1 cellular context compared by ENCODE assay signal in the genomic region with DNA sequence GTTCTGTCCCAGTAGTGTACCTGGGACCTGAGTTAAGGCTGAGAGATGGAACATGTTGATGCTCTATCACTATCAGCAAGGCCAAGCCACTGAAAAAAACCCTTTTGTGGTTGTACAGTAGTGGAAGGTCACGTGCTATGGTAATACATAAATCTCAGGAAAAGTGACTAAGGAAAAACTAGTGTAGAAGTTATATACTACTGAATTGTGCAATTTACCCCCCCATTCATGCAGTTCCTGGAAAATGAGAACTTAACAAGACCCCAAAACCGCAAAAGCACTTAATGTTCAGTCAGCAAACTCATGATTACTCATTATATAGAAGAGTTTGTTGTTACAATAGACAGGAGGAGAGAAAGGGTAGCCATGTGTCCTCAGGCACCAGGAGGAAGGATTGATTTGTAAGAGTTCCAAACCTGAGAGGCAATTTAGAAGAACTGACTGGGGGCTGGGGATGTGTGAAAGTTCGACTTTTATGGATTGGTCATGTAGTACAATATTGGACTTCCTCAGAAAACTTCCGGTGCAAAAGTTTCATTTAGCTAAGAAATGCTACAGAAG.
A peak's percentile ranks its signal among the peaks of the same experiment; 100 is the strongest.
TF ChIP-seq lines count a peak whose summit lies in the region.

No MANE protein-coding gene starts in this region.

TF ChIP-seq in K562, 482 proteins besides CTCF, POLR2A, EP300 and RAD21 (continued from another document and continues in another):
- TF ChIP-seq, protein P1, sequence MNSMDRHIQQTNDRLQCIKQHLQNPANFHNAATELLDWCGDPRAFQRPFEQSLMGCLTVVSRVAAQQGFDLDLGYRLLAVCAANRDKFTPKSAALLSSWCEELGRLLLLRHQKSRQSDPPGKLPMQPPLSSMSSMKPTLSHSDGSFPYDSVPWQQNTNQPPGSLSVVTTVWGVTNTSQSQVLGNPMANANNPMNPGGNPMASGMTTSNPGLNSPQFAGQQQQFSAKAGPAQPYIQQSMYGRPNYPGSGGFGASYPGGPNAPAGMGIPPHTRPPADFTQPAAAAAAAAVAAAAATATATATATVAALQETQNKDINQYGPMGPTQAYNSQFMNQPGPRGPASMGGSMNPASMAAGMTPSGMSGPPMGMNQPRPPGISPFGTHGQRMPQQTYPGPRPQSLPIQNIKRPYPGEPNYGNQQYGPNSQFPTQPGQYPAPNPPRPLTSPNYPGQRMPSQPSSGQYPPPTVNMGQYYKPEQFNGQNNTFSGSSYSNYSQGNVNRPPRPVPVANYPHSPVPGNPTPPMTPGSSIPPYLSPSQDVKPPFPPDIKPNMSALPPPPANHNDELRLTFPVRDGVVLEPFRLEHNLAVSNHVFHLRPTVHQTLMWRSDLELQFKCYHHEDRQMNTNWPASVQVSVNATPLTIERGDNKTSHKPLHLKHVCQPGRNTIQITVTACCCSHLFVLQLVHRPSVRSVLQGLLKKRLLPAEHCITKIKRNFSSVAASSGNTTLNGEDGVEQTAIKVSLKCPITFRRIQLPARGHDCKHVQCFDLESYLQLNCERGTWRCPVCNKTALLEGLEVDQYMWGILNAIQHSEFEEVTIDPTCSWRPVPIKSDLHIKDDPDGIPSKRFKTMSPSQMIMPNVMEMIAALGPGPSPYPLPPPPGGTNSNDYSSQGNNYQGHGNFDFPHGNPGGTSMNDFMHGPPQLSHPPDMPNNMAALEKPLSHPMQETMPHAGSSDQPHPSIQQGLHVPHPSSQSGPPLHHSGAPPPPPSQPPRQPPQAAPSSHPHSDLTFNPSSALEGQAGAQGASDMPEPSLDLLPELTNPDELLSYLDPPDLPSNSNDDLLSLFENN (IDR thresholded peaks at IDR 0.05; ENCODE audit: low read depth in 2 of 2, low read length in 2 of 2): no peak
- TF ChIP-seq ZNF197 (CRISPR knock-in tag; IDR thresholded peaks at IDR 0.05; ENCODE audit: low read depth) (no peak), C11orf30 (IDR thresholded peaks at IDR 0.05; ENCODE audit: low read depth) (no peak), ZNF274 (IDR thresholded peaks at IDR 0.05; ENCODE audit: borderline replicate concordance, low read depth, low read length) (no peak), FIP1L1 (IDR thresholded peaks at IDR 0.05; ENCODE audit: low read depth, low read length, poor library complexity, severe bottlenecking) (no peak), HDAC2 (IDR thresholded peaks at IDR 0.05) (no peak), TEAD4 (IDR thresholded peaks at IDR 0.05; ENCODE audit: low read length) (no peak; the same call in 1 of the 2 replicates), TEAD4 (CRISPR knock-in tag; IDR thresholded peaks at IDR 0.05; ENCODE audit: borderline replicate concordance) (no peak), ZNF586 (CRISPR knock-in tag; conservative IDR thresholded peaks at IDR 0.05) (no peak), SREBF2 (CRISPR knock-in tag; IDR thresholded peaks at IDR 0.05) (no peak), U2AF1 (optimal IDR thresholded peaks at IDR 0.05; ENCODE audit: low read depth, low read length) (no peak), ILF3 (IDR thresholded peaks at IDR 0.05; ENCODE audit: borderline replicate concordance) (no peak), KHSRP (IDR thresholded peaks at IDR 0.05) (no peak), GATA2 (CRISPR knock-in tag; IDR thresholded peaks at IDR 0.05) (no peak), CEBPB (tag; IDR thresholded peaks at IDR 0.05) (peak; percentile 22; the same call in 1 of the 2 replicates), E2F3 (CRISPR knock-in tag; IDR thresholded peaks at IDR 0.05) (no peak), ZNF76 (CRISPR knock-in tag; IDR thresholded peaks at IDR 0.05; ENCODE audit: borderline replicate concordance) (no peak), SRSF9 (IDR thresholded peaks at IDR 0.05; ENCODE audit: borderline replicate concordance, low read depth, low read length) (no peak), ZNF133 (CRISPR knock-in tag; IDR thresholded peaks at IDR 0.05) (no peak), NFE2 (IDR thresholded peaks at IDR 0.05; ENCODE audit: low read depth) (peak; percentile 19; the same call in 1 of the 2 replicates), ZNF239 (CRISPR knock-in tag; IDR thresholded peaks at IDR 0.05) (no peak), TSC22D4 (tag; IDR thresholded peaks at IDR 0.05) (no peak), SETDB1 (IDR thresholded peaks at IDR 0.05; ENCODE audit: low read length) (no peak), NR2C1 (IDR thresholded peaks at IDR 0.05) (no peak), NR2C1 (tag; IDR thresholded peaks at IDR 0.05) (no peak)
- TF ChIP-seq, protein P2, sequence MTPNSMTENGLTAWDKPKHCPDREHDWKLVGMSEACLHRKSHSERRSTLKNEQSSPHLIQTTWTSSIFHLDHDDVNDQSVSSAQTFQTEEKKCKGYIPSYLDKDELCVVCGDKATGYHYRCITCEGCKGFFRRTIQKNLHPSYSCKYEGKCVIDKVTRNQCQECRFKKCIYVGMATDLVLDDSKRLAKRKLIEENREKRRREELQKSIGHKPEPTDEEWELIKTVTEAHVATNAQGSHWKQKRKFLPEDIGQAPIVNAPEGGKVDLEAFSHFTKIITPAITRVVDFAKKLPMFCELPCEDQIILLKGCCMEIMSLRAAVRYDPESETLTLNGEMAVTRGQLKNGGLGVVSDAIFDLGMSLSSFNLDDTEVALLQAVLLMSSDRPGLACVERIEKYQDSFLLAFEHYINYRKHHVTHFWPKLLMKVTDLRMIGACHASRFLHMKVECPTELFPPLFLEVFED (CRISPR knock-in tag; conservative IDR thresholded peaks at IDR 0.05): no peak
- TF ChIP-seq, protein P3, sequence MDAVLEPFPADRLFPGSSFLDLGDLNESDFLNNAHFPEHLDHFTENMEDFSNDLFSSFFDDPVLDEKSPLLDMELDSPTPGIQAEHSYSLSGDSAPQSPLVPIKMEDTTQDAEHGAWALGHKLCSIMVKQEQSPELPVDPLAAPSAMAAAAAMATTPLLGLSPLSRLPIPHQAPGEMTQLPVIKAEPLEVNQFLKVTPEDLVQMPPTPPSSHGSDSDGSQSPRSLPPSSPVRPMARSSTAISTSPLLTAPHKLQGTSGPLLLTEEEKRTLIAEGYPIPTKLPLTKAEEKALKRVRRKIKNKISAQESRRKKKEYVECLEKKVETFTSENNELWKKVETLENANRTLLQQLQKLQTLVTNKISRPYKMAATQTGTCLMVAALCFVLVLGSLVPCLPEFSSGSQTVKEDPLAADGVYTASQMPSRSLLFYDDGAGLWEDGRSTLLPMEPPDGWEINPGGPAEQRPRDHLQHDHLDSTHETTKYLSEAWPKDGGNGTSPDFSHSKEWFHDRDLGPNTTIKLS (IDR thresholded peaks at IDR 0.05; ENCODE audit: borderline replicate concordance, low read depth): no peak
- TF ChIP-seq, protein P4, sequence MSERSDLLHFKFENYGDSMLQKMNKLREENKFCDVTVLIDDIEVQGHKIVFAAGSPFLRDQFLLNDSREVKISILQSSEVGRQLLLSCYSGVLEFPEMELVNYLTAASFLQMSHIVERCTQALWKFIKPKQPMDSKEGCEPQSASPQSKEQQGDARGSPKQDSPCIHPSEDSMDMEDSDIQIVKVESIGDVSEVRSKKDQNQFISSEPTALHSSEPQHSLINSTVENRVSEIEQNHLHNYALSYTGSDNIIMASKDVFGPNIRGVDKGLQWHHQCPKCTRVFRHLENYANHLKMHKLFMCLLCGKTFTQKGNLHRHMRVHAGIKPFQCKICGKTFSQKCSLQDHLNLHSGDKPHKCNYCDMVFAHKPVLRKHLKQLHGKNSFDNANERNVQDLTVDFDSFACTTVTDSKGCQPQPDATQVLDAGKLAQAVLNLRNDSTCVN (CRISPR knock-in tag; IDR thresholded peaks at IDR 0.05): no peak
- TF ChIP-seq, protein P5, sequence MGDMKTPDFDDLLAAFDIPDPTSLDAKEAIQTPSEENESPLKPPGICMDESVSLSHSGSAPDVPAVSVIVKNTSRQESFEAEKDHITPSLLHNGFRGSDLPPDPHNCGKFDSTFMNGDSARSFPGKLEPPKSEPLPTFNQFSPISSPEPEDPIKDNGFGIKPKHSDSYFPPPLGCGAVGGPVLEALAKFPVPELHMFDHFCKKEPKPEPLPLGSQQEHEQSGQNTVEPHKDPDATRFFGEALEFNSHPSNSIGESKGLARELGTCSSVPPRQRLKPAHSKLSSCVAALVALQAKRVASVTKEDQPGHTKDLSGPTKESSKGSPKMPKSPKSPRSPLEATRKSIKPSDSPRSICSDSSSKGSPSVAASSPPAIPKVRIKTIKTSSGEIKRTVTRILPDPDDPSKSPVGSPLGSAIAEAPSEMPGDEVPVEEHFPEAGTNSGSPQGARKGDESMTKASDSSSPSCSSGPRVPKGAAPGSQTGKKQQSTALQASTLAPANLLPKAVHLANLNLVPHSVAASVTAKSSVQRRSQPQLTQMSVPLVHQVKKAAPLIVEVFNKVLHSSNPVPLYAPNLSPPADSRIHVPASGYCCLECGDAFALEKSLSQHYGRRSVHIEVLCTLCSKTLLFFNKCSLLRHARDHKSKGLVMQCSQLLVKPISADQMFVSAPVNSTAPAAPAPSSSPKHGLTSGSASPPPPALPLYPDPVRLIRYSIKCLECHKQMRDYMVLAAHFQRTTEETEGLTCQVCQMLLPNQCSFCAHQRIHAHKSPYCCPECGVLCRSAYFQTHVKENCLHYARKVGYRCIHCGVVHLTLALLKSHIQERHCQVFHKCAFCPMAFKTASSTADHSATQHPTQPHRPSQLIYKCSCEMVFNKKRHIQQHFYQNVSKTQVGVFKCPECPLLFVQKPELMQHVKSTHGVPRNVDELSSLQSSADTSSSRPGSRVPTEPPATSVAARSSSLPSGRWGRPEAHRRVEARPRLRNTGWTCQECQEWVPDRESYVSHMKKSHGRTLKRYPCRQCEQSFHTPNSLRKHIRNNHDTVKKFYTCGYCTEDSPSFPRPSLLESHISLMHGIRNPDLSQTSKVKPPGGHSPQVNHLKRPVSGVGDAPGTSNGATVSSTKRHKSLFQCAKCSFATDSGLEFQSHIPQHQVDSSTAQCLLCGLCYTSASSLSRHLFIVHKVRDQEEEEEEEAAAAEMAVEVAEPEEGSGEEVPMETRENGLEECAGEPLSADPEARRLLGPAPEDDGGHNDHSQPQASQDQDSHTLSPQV (IDR thresholded peaks at IDR 0.05): no peak
- TF ChIP-seq, protein P6, sequence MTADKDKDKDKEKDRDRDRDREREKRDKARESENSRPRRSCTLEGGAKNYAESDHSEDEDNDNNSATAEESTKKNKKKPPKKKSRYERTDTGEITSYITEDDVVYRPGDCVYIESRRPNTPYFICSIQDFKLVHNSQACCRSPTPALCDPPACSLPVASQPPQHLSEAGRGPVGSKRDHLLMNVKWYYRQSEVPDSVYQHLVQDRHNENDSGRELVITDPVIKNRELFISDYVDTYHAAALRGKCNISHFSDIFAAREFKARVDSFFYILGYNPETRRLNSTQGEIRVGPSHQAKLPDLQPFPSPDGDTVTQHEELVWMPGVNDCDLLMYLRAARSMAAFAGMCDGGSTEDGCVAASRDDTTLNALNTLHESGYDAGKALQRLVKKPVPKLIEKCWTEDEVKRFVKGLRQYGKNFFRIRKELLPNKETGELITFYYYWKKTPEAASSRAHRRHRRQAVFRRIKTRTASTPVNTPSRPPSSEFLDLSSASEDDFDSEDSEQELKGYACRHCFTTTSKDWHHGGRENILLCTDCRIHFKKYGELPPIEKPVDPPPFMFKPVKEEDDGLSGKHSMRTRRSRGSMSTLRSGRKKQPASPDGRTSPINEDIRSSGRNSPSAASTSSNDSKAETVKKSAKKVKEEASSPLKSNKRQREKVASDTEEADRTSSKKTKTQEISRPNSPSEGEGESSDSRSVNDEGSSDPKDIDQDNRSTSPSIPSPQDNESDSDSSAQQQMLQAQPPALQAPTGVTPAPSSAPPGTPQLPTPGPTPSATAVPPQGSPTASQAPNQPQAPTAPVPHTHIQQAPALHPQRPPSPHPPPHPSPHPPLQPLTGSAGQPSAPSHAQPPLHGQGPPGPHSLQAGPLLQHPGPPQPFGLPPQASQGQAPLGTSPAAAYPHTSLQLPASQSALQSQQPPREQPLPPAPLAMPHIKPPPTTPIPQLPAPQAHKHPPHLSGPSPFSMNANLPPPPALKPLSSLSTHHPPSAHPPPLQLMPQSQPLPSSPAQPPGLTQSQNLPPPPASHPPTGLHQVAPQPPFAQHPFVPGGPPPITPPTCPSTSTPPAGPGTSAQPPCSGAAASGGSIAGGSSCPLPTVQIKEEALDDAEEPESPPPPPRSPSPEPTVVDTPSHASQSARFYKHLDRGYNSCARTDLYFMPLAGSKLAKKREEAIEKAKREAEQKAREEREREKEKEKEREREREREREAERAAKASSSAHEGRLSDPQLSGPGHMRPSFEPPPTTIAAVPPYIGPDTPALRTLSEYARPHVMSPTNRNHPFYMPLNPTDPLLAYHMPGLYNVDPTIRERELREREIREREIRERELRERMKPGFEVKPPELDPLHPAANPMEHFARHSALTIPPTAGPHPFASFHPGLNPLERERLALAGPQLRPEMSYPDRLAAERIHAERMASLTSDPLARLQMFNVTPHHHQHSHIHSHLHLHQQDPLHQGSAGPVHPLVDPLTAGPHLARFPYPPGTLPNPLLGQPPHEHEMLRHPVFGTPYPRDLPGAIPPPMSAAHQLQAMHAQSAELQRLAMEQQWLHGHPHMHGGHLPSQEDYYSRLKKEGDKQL (CRISPR knock-in tag; IDR thresholded peaks at IDR 0.05; ENCODE audit: borderline replicate concordance): no peak
- TF ChIP-seq, protein P7, sequence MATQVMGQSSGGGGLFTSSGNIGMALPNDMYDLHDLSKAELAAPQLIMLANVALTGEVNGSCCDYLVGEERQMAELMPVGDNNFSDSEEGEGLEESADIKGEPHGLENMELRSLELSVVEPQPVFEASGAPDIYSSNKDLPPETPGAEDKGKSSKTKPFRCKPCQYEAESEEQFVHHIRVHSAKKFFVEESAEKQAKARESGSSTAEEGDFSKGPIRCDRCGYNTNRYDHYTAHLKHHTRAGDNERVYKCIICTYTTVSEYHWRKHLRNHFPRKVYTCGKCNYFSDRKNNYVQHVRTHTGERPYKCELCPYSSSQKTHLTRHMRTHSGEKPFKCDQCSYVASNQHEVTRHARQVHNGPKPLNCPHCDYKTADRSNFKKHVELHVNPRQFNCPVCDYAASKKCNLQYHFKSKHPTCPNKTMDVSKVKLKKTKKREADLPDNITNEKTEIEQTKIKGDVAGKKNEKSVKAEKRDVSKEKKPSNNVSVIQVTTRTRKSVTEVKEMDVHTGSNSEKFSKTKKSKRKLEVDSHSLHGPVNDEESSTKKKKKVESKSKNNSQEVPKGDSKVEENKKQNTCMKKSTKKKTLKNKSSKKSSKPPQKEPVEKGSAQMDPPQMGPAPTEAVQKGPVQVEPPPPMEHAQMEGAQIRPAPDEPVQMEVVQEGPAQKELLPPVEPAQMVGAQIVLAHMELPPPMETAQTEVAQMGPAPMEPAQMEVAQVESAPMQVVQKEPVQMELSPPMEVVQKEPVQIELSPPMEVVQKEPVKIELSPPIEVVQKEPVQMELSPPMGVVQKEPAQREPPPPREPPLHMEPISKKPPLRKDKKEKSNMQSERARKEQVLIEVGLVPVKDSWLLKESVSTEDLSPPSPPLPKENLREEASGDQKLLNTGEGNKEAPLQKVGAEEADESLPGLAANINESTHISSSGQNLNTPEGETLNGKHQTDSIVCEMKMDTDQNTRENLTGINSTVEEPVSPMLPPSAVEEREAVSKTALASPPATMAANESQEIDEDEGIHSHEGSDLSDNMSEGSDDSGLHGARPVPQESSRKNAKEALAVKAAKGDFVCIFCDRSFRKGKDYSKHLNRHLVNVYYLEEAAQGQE (CRISPR knock-in tag; IDR thresholded peaks at IDR 0.05; ENCODE audit: low read depth): no peak
- TF ChIP-seq, protein P8, sequence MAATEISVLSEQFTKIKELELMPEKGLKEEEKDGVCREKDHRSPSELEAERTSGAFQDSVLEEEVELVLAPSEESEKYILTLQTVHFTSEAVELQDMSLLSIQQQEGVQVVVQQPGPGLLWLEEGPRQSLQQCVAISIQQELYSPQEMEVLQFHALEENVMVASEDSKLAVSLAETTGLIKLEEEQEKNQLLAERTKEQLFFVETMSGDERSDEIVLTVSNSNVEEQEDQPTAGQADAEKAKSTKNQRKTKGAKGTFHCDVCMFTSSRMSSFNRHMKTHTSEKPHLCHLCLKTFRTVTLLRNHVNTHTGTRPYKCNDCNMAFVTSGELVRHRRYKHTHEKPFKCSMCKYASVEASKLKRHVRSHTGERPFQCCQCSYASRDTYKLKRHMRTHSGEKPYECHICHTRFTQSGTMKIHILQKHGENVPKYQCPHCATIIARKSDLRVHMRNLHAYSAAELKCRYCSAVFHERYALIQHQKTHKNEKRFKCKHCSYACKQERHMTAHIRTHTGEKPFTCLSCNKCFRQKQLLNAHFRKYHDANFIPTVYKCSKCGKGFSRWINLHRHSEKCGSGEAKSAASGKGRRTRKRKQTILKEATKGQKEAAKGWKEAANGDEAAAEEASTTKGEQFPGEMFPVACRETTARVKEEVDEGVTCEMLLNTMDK (IDR thresholded peaks at IDR 0.05; ENCODE audit: borderline replicate concordance, insufficient read depth, low read depth, low read length, poor library complexity, severe bottlenecking): no peak
